26 cellular contexts compared by ENCODE assay signal in genomic region chr3:65873028-65873427, GRCh38.
DNase-seq lines count a peak whose midpoint lies in the region; ATAC-seq, FAIRE-seq and TF ChIP-seq lines count a peak whose summit lies in the region.
"Had no signal": no experiment of that assay in that cellular context is flagged by ENCODE, and none has a peak within 500 bp of the region (broad histone marks: within the 10 kb centered on the region; RNA-seq: fewer than 3 reads in every experiment).

No MANE protein-coding gene starts in this region.

- H4K20me1 ChIP-seq in HepG2 (ENCODE audit: insufficient read depth, low read length) = peaks cover 39% of the 10 kb centered on the region
- H4K20me1 ChIP-seq: BLaER1 treated with 17β-estradiol and CSF1 and Interleukin-3, amounts not matched to agents 10 nM and 100 nM had no signal

- H3K9ac ChIP-seq in HepG2 (ENCODE audit: insufficient read depth, low read depth, low read length) = no peak overlapping the region
- H3K9ac ChIP-seq: BLaER1 treated with 17β-estradiol and CSF1 and Interleukin-3, amounts not matched to agents 10 nM and 100 nM had no signal

- TF ChIP-seq POLR2A in HepG2 (IDR thresholded peaks at IDR 0.05; ENCODE audit: insufficient read depth in 1 of 2, low read depth in 2 of 2, low read length in 2 of 2) = no peak
- TF ChIP-seq POLR2A in right lobe of liver (IDR thresholded peaks at IDR 0.05) = no peak

- H2AFZ ChIP-seq in HepG2 (ENCODE audit: low read length) = no peak overlapping the region

- no peaks in the 10 kb centered on the region; a peak in 1 of 5 replicates for H3K36me3 ChIP-seq in HepG2 (replicated peaks in 1 of 2; ENCODE audit: control insufficient read depth in 1 of 2, insufficient read depth in 2 of 2, low read length in 2 of 2)
- no peaks in the 10 kb centered on the region for H3K36me3 ChIP-seq in right lobe of liver
- H3K36me3 ChIP-seq: BLaER1 treated with 17β-estradiol and CSF1 and Interleukin-3, amounts not matched to agents 10 nM and 100 nM; gastrocnemius medialis; MG63 had no signal

- no TSS peak for BruUV-seq in HepG2 (replicated peaks; lab: Mats Ljungman, UMichigan)

- FAIRE-seq in HepG2 (lab: Jason Lieb, UNC) = no peak

- H3K27me3 ChIP-seq in HepG2 (ENCODE audit: control insufficient read depth in 1 of 2, insufficient read depth in 2 of 2, low read length in 2 of 2) = no peaks in the 10 kb centered on the region
- no peaks in the 10 kb centered on the region for H3K27me3 ChIP-seq in right lobe of liver
- H3K27me3 ChIP-seq: BLaER1 treated with 17β-estradiol and CSF1 and Interleukin-3, amounts not matched to agents 10 nM and 100 nM; gastrocnemius medialis; MG63 had no signal

- TF ChIP-seq EP300 in HepG2 (IDR thresholded peaks at IDR 0.05; ENCODE audit: low read depth in 2 of 2, low read length in 2 of 2) (no peak), HepG2 (CRISPR knock-in tag; IDR thresholded peaks at IDR 0.05; ENCODE audit: borderline replicate concordance) (no peak)

- H3K4me1 ChIP-seq in HepG2 (ENCODE audit: insufficient read depth, low read length) (peaks cover 59% of the 10 kb centered on the region), right lobe of liver (peaks cover 0 to 26% (median 11%) of the 10 kb centered on the region in 4 donors)

- no peaks in the 10 kb centered on the region for H3K9me3 ChIP-seq in HepG2 (ENCODE audit: low read length)
- no peaks in the 10 kb centered on the region for H3K9me3 ChIP-seq in right lobe of liver
- H3K9me3 ChIP-seq: BLaER1 treated with 17β-estradiol and CSF1 and Interleukin-3, amounts not matched to agents 10 nM and 100 nM; gastrocnemius medialis; MG63 had no signal

- H3K4me2 ChIP-seq in HepG2 (ENCODE audit: low read depth, low read length) = no peak overlapping the region
- H3K4me2 ChIP-seq: BLaER1 treated with 17β-estradiol and CSF1 and Interleukin-3, amounts not matched to agents 10 nM and 100 nM had no signal

- CTCF ChIA-PET in HepG2 (lab: Yijun Ruan, JAX; ENCODE audit: low intra/inter-chr PET ratio, low total read pairs) = no interaction called here

- H3K27ac ChIP-seq in HepG2 (ENCODE audit: extremely low read length, insufficient read depth, low read length) = no peak overlapping the region
- no peak overlapping the region for H3K27ac ChIP-seq in right lobe of liver
- H3K27ac ChIP-seq: BLaER1 treated with 17β-estradiol and CSF1 and Interleukin-3, amounts not matched to agents 10 nM and 100 nM; gastrocnemius medialis had no signal

- ATAC-seq in HepG2 (no peak), right lobe of liver (no peak), left ventricle myocardium superior (peak; percentile 79), GM19455 (IDR thresholded peaks at IDR 0.05; ENCODE audit: unreplicated experiment) (no peak), GM18867 (IDR thresholded peaks at IDR 0.05; ENCODE audit: unreplicated experiment) (no peak)
- ATAC-seq: activated T-helper 17 cell treated with anti-CD3 and anti-CD28 coated beads, Interleukin-2, amount 50 U/mL, for 72 hours; gastrocnemius medialis; naive thymus-derived CD4-positive, alpha-beta T cell; T-helper 17 cell had no signal

- intact Hi-C loops in HepG2 (cut with micrococcal nuclease; ENCODE audit: unreplicated experiment) = loop anchor here (5.0 kb wide), 1 partner anchor 46 kb away; no protein-coding TSS in a partner anchor
- intact Hi-C loops in right lobe of liver (cut with DNase I) = no loop called here
- intact Hi-C loops in left ventricle myocardium superior (cut with micrococcal nuclease) = no loop called here

- peaks cover 63% of the 10 kb centered on the region for H3K79me2 ChIP-seq in HepG2 (ENCODE audit: insufficient read depth, low read length)

- no peak overlapping the region for H3K4me3 ChIP-seq in HepG2 (replicated peaks in 1 of 3; ENCODE audit: insufficient read depth in 1 of 3, low read depth in 2 of 3, low read length in 3 of 3)
- no peak overlapping the region for H3K4me3 ChIP-seq in right lobe of liver
- H3K4me3 ChIP-seq: BLaER1 treated with 17β-estradiol and CSF1 and Interleukin-3, amounts not matched to agents 10 nM and 100 nM; gastrocnemius medialis; MG63 had no signal

- TF ChIP-seq RAD21 in HepG2 (CRISPR knock-in tag; IDR thresholded peaks at IDR 0.05) = no peak

- WGBS in HepG2 (ENCODE audit: low lambda C conversion rate) = 98% methylated on average over 5 of the region's 6 CpGs
- WGBS in right lobe of liver (ENCODE audit: insufficient coverage, low coverage, low lambda C conversion rate, missing lambda C conversion rate) = 80% methylated on average over 1 of the region's 6 CpGs

- DNase-seq in HepG2 (ENCODE audit: low spot score) (no peak), right lobe of liver (no peak), amniotic epithelial cell (ENCODE audit: low read depth) (peak; percentile 71), left ventricle myocardium superior (peak; percentile 38), NCI-H1930 (lab: John Stamatoyannopoulos, UW) (no peak), NCI-H510A (lab: John Stamatoyannopoulos, UW) (no peak)
- DNase-seq: activated CD4-positive, alpha-beta T cell treated with anti-CD3 and anti-CD28 coated beads, Interleukin-2, amount 10 ng/mL, durations not matched to agents 7 days and 5 days; effector CD4-positive, alpha-beta T cell; EL; erythroblast; gastrocnemius medialis; HCEC 1CT; kidney glomerular epithelial cell; mesenchymal stem cell; MG63; naive thymus-derived CD4-positive, alpha-beta T cell; NCI-H1436; NCI-H2171 treated with DMSO at 0.1 percent for 48 hours; NCI-H748 treated with DMSO at 0.1 percent for 48 hours; occipital lobe; retina; T-helper 17 cell had no signal

- POLR2A ChIA-PET in HepG2 (lab: Yijun Ruan, JAX) = no interaction called here

- TF ChIP-seq CTCF in HepG2 (CRISPR knock-in tag; IDR thresholded peaks at IDR 0.05) = no peak
- TF ChIP-seq CTCF in right lobe of liver (IDR thresholded peaks at IDR 0.05) = no peak

- in situ Hi-C loops in HepG2 (cut with HindIII; ENCODE audit: extremely low pct_ligation_motif_present, low pct_unique_long_range_greater_than_20kb) = no loop called here

TF ChIP-seq in HepG2, 621 proteins besides CTCF, POLR2A, EP300 and RAD21:
- TF ChIP-seq MIER2 (CRISPR knock-in tag; IDR thresholded peaks at IDR 0.05) (peak; percentile 89), ZNF800 (CRISPR knock-in tag; IDR thresholded peaks at IDR 0.05) (no peak), ZNF660 (CRISPR knock-in tag; IDR thresholded peaks at IDR 0.05; ENCODE audit: borderline replicate concordance, low read depth) (no peak), CREB1 (IDR thresholded peaks at IDR 0.05) (peak; percentile 64; the same call in 1 of the 2 replicates), CREB1 (CRISPR knock-in tag; IDR thresholded peaks at IDR 0.05) (no peak), REST (IDR thresholded peaks at IDR 0.05; ENCODE audit: borderline replicate concordance in 1 of 2, low read depth in 1 of 2, low read length in 2 of 2) (peak; percentile 29 to 90), ZNF710 (CRISPR knock-in tag; IDR thresholded peaks at IDR 0.05; ENCODE audit: borderline replicate concordance) (no peak)
TF ChIP-seq in HepG2: peak in this region for 3.

Comparison
In these comparisons a context has a peak if more than half of its experiments do, and no peak if none do; other contexts are left out.
1. DNase-seq: peak in amniotic epithelial cell (single experiment) and left ventricle myocardium superior (single experiment); none in HepG2 (single experiment), right lobe of liver (0 of 3), NCI-H1930 (0 of 2) and NCI-H510A (single experiment).